ENCODE assay signal across 16 cellular contexts in genomic region chr9:129673602-129674001, GRCh38. TPM values are rescaled to one million over a fixed set of nuclear protein-coding genes. Genes with fewer than 3 reads are reported as not detected.
DNase-seq lines count a peak whose midpoint lies in the region; ATAC-seq and TF ChIP-seq lines count a peak whose summit lies in the region.
"Had no signal": no experiment of that assay in that cellular context is flagged by ENCODE, and none has a peak within 500 bp of the region (broad histone marks: within the 10 kb centered on the region; RNA-seq: fewer than 3 reads in every experiment).

No MANE protein-coding gene starts in this region.

- H3K9me3 Mint-ChIP-seq in neural progenitor cell, result no peaks in the 10 kb centered on the region
- H3K9me3 Mint-ChIP-seq: CD4-positive, alpha-beta memory T cell; HFFc6 had no signal

- CTCF ChIA-PET in SK-N-SH (lab: Yijun Ruan, JAX), result interaction anchor here (0.6 to 4.2 kb wide), 9 partner anchors 23 to 585 kb away, joined by 3 to 36 read pairs (median 5); partner anchors contain the start of gene C9orf50

- no peak overlapping the region for H3K4me3 ChIP-seq in SK-N-SH (ENCODE audit: low read depth in 2 of 2, low read length in 1 of 2)
- H3K4me3 ChIP-seq in SK-N-MC, result no peak overlapping the region
- no peak overlapping the region for H3K4me3 ChIP-seq in neural progenitor cell
- H3K4me3 ChIP-seq in upper lobe of right lung, result no peak overlapping the region
- H3K4me3 ChIP-seq: HAP-1 had no signal

- TF ChIP-seq CTCF in SK-N-SH (IDR thresholded peaks at IDR 0.05) (no peak), neural progenitor cell (IDR thresholded peaks at IDR 0.05) (no peak), upper lobe of right lung (IDR thresholded peaks at IDR 0.05) (no peak)

- H3K4me2 ChIP-seq in SK-N-SH (no peak overlapping the region), neural progenitor cell (no peak overlapping the region)

- peaks cover 20% of the 10 kb centered on the region for H3K27me3 Mint-ChIP-seq in neural progenitor cell (ENCODE audit: insufficient read depth, low read depth)

- peaks cover 0 to 42% of the 10 kb centered on the region in 2 experiments; a peak in 2 of 4 replicates for H3K4me1 ChIP-seq in SK-N-SH (ENCODE audit: control insufficient read depth in 1 of 2, insufficient read depth in 2 of 2, low read depth in 1 of 2, low read length in 1 of 2)
- peaks cover 7% of the 10 kb centered on the region for H3K4me1 ChIP-seq in neural progenitor cell
- H3K4me1 ChIP-seq in upper lobe of right lung, result no peaks in the 10 kb centered on the region
- H3K4me1 ChIP-seq: BE2C, HAP-1 had no signal

- peaks cover 26% of the 10 kb centered on the region for H3K4me1 Mint-ChIP-seq in neural progenitor cell
- H3K4me1 Mint-ChIP-seq: CD4-positive, alpha-beta memory T cell had no signal

- H3K27ac ChIP-seq in SK-N-SH (ENCODE audit: low read depth in 2 of 2, low read length in 1 of 2) (peak overlapping the region in 1 of 2 experiments; percentile 86; a peak in 1 of 4 replicates), SK-N-MC (peak overlapping the region; percentile 91), neural progenitor cell (no peak overlapping the region), upper lobe of right lung (no peak overlapping the region)
- H3K27ac ChIP-seq: C4-2B had no signal

- no peak overlapping the region for H2AFZ ChIP-seq in SK-N-SH (ENCODE audit: low read depth)
- H2AFZ ChIP-seq in neural progenitor cell (replicated peaks), result no peak overlapping the region

- H3K9me2 ChIP-seq in SK-N-SH, result no peaks in the 10 kb centered on the region

- H3K4me3 Mint-ChIP-seq in neural progenitor cell, result no peak overlapping the region
- H3K4me3 Mint-ChIP-seq: CD4-positive, alpha-beta memory T cell; HFFc6 had no signal

- no peak for TF ChIP-seq EP300 in SK-N-SH (IDR thresholded peaks at IDR 0.05; ENCODE audit: borderline replicate concordance in 1 of 2, low read depth in 1 of 2, low read length in 1 of 2)

- H3K9me3 ChIP-seq in SK-N-SH, result no peaks in the 10 kb centered on the region
- H3K9me3 ChIP-seq in SK-N-MC (ENCODE audit: low read depth, low read length), result no peaks in the 10 kb centered on the region
- H3K9me3 ChIP-seq in neural progenitor cell (ENCODE audit: low read depth), result no peaks in the 10 kb centered on the region
- no peaks in the 10 kb centered on the region for H3K9me3 ChIP-seq in upper lobe of right lung
- H3K9me3 ChIP-seq: BE2C, HAP-1 had no signal

- TF ChIP-seq RAD21 in SK-N-SH (IDR thresholded peaks at IDR 0.05; ENCODE audit: low read length), result no peak

- ATAC-seq in SK-N-SH treated with all-trans-retinoic acid at 6 μM for 48 hours (no peak), upper lobe of right lung (no peak)
- ATAC-seq: HepG2 had no signal

- peak overlapping the region; percentile 47 for H3K27ac Mint-ChIP-seq in neural progenitor cell
- H3K27ac Mint-ChIP-seq: CD4-positive, alpha-beta memory T cell; HFFc6 had no signal

- H3F3A ChIP-seq in SK-N-SH (replicated peaks; ENCODE audit: insufficient read depth), result peaks cover 3% of the 10 kb centered on the region
- H3F3A ChIP-seq in neural progenitor cell (ENCODE audit: low read depth), result no peaks in the 10 kb centered on the region

- POLR2A ChIA-PET in SK-N-SH (lab: Yijun Ruan, JAX), result interaction anchor here (1.0 kb wide), 1 partner anchor 33 kb away, joined by 3 read pairs; no protein-coding TSS in a partner anchor

- 84% methylated on average over 12 of the region's 12 CpGs for WGBS in SK-N-SH (ENCODE audit: low lambda C conversion rate)

- DNase-seq in SK-N-SH, result peak; percentile 63
- no peak for DNase-seq in SK-N-MC (ENCODE audit: low read depth, low spot score)
- DNase-seq in neural progenitor cell (ENCODE audit: low spot score), result no peak
- peak; percentile 55 for DNase-seq in upper lobe of right lung
- no peak for DNase-seq in NCI-H187 (lab: John Stamatoyannopoulos, UW)
- DNase-seq in NCI-H1930 (lab: John Stamatoyannopoulos, UW), result no peak
- DNase-seq: BE2C; CD4-positive, alpha-beta memory T cell; DND-41; GDM1; GOT3; HFFc6 had no signal

- no peaks in the 10 kb centered on the region for H3K36me3 Mint-ChIP-seq in neural progenitor cell
- H3K36me3 Mint-ChIP-seq: CD4-positive, alpha-beta memory T cell had no signal

- H3K36me3 ChIP-seq in SK-N-SH (replicated peaks in 1 of 2; ENCODE audit: control insufficient read depth in 1 of 2, insufficient read depth in 2 of 2, low read length in 1 of 2), result no peaks in the 10 kb centered on the region
- H3K36me3 ChIP-seq in SK-N-MC (ENCODE audit: insufficient read depth, low read length), result peaks cover 25% of the 10 kb centered on the region
- H3K36me3 ChIP-seq in neural progenitor cell, result no peaks in the 10 kb centered on the region
- H3K36me3 ChIP-seq in upper lobe of right lung, result no peaks in the 10 kb centered on the region
- H3K36me3 ChIP-seq: BE2C, HAP-1 had no signal

- H3K27me3 ChIP-seq in SK-N-SH (ENCODE audit: insufficient read depth), result peaks cover 14% of the 10 kb centered on the region; the same call in 1 of the 2 replicates
- no peaks in the 10 kb centered on the region for H3K27me3 ChIP-seq in neural progenitor cell
- peaks cover 11% of the 10 kb centered on the region for H3K27me3 ChIP-seq in upper lobe of right lung
- H3K27me3 ChIP-seq: BE2C had no signal

- H3K79me2 ChIP-seq in SK-N-SH (ENCODE audit: insufficient read depth) (no peaks in the 10 kb centered on the region), neural progenitor cell (ENCODE audit: low read depth) (no peaks in the 10 kb centered on the region)

- H3K9ac ChIP-seq in SK-N-SH (no peak overlapping the region), SK-N-MC (ENCODE audit: insufficient read length) (no peak overlapping the region), neural progenitor cell (no peak overlapping the region)

- intact Hi-C loops in upper lobe of right lung (cut with DNase I), result no loop called here

- no peaks in the 10 kb centered on the region for H4K20me1 ChIP-seq in SK-N-SH (ENCODE audit: insufficient read depth)
- H4K20me1 ChIP-seq in neural progenitor cell (ENCODE audit: low read depth), result no peaks in the 10 kb centered on the region

TF ChIP-seq in SK-N-SH, 30 proteins besides CTCF, POLR2A, EP300 and RAD21 (continues in another document):
- TF ChIP-seq MAX (IDR thresholded peaks at IDR 0.05; ENCODE audit: low read depth) (no peak), MXI1 (IDR thresholded peaks at IDR 0.05; ENCODE audit: low read depth, low read length) (no peak), POLR2AphosphoS5 (IDR thresholded peaks at IDR 0.05; ENCODE audit: low read depth, low read length) (no peak), NRF1 (IDR thresholded peaks at IDR 0.05; ENCODE audit: low read depth, low read length) (no peak), USF1 (IDR thresholded peaks at IDR 0.05; ENCODE audit: borderline replicate concordance, low read depth) (no peak), NFIC (IDR thresholded peaks at IDR 0.05; ENCODE audit: borderline replicate concordance) (no peak), EZH2phosphoT487 (IDR thresholded peaks at IDR 0.05; ENCODE audit: borderline replicate concordance, low read depth) (no peak)

TF ChIP-seq in SK-N-SH treated with all-trans-retinoic acid at 6 μM for 48 hours, 23 proteins besides CTCF, POLR2A, EP300 and RAD21:
- TF ChIP-seq ZNF565 (CRISPR knock-in tag; conservative IDR thresholded peaks at IDR 0.05; ENCODE audit: low read depth) (no peak), ZFP30 (CRISPR knock-in tag; IDR thresholded peaks at IDR 0.05) (no peak)

RNA-seq across cellular contexts. Expression of gene PRRX2, which starts 8.2 kb away (rescaled TPM):
- 0.83 and 0.84 TPM in 2 replicates for polyA plus RNA-seq in SK-N-SH (2012; rRNA removed)
- 0.51 and 1.2 TPM in 2 replicates for polyA plus RNA-seq in SK-N-SH (2012; cell fraction: cytosol; rRNA removed)
- polyA plus RNA-seq in SK-N-SH (2012; cell fraction: nucleus; rRNA removed), result 0.37 and 0.70 TPM in 2 replicates
- 1.5 and 5.2 TPM in 2 replicates for total RNA-seq in neural progenitor cell (ENCODE audit: low replicate concordance)
- 1.1 TPM for total RNA-seq in upper lobe of right lung
- total RNA-seq: CD4-positive, alpha-beta memory T cell; HepG2 had no signal
- polyA plus RNA-seq: CD4-positive, alpha-beta memory T cell had no signal

RNA-seq across cellular contexts. Expression of gene ASB6, which starts 31.7 kb away (rescaled TPM):
- polyA plus RNA-seq in SK-N-SH (2012; rRNA removed), result 35.9 and 37.5 TPM in 2 replicates
- polyA plus RNA-seq in SK-N-SH (2012; cell fraction: cytosol; rRNA removed), result 14.2 and 23.9 TPM in 2 replicates
- 89.7 and 96.2 TPM in 2 replicates for polyA plus RNA-seq in SK-N-SH (2012; cell fraction: nucleus; rRNA removed)
- total RNA-seq in neural progenitor cell (ENCODE audit: low replicate concordance), result 9.2 and 21.1 TPM in 2 replicates
- total RNA-seq in upper lobe of right lung, result 16.7 TPM

RNA-seq across cellular contexts. Expression of gene NTMT1, which starts 47.6 kb away (rescaled TPM):
- polyA plus RNA-seq in SK-N-SH (2012; rRNA removed), result 75.0 and 78.3 TPM in 2 replicates
- polyA plus RNA-seq in SK-N-SH (2012; cell fraction: cytosol; rRNA removed), result 44.3 and 62.6 TPM in 2 replicates
- polyA plus RNA-seq in SK-N-SH (2012; cell fraction: nucleus; rRNA removed), result 44.8 and 47.5 TPM in 2 replicates
- total RNA-seq in neural progenitor cell (ENCODE audit: low replicate concordance) (22.2 and 29.8 TPM in 2 replicates), upper lobe of right lung (25.6 TPM)

RNA-seq across cellular contexts. Expression of gene C9orf50, which starts 52.7 kb away (rescaled TPM):
- polyA plus RNA-seq in SK-N-SH (2012; rRNA removed), result 0.24 and 0.30 TPM in 2 replicates
- polyA plus RNA-seq in SK-N-SH (2012; cell fraction: cytosol; rRNA removed), result 0.17 and 0.34 TPM in 2 replicates
- polyA plus RNA-seq in SK-N-SH (2012; cell fraction: nucleus; rRNA removed), result 1.0 and 1.2 TPM in 2 replicates
- total RNA-seq in neural progenitor cell (ENCODE audit: low replicate concordance), result not detected in 2 replicates
- total RNA-seq in upper lobe of right lung, result not detected
- total RNA-seq: CD4-positive, alpha-beta memory T cell; HepG2 had no signal
- polyA plus RNA-seq: CD4-positive, alpha-beta memory T cell; HepG2 had no signal

Comparison
In these comparisons a context has a peak if more than half of its experiments do, and no peak if none do; other contexts are left out.
1. DNase-seq: peak in SK-N-SH (single experiment) and upper lobe of right lung (single experiment); none in SK-N-MC (single experiment), neural progenitor cell (single experiment), NCI-H187 (0 of 2) and NCI-H1930 (0 of 2).